In the genomic region with DNA sequence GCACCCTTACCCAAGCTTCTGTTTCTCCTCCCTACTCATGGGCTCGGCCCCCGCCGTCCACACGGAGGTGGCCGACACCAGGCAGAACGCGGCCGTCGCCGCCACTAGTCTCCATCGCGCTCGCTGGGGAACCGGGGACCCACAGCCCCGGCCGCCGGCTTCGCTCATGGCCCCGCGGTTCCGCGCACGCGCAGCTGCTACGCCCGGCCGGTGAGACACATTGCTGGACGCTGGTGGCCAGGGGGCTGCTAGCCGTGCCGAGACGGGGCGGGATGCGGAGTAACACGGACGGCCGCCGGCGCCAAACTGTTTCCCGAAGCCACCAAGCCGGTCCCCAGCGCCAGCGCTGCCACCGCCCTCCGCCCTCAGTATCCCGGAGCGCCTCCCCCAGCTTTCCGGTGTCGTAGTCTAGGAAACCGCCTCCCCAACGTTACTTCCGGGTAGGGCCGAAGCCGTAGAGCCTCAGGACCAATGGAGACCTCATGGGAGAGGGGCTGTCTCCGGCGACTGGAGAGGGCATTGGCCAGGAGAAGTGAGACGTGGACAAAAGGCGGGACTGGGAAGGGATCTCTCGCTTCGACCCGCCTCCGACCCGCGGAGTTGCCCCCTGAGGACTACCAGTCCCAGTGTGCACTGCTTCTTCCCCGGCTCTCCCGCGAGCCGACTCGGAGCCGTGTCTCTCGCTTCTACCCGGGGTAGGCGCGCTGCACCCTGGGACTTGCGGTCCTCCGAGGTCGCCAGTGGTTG, we compare ENCODE assay signal across 1 cellular context.
TF ChIP-seq lines count a peak whose summit lies in the region.

A gene with protein sequence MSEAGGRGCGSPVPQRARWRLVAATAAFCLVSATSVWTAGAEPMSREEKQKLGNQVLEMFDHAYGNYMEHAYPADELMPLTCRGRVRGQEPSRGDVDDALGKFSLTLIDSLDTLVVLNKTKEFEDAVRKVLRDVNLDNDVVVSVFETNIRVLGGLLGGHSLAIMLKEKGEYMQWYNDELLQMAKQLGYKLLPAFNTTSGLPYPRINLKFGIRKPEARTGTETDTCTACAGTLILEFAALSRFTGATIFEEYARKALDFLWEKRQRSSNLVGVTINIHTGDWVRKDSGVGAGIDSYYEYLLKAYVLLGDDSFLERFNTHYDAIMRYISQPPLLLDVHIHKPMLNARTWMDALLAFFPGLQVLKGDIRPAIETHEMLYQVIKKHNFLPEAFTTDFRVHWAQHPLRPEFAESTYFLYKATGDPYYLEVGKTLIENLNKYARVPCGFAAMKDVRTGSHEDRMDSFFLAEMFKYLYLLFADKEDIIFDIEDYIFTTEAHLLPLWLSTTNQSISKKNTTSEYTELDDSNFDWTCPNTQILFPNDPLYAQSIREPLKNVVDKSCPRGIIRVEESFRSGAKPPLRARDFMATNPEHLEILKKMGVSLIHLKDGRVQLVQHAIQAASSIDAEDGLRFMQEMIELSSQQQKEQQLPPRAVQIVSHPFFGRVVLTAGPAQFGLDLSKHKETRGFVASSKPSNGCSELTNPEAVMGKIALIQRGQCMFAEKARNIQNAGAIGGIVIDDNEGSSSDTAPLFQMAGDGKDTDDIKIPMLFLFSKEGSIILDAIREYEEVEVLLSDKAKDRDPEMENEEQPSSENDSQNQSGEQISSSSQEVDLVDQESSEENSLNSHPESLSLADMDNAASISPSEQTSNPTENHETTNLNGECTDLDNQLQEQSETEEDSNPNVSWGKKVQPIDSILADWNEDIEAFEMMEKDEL (minus strand): TSS at position 380 of the 747 bp plus-strand sequence. CDS start 212 bp downstream, at position 168.

TF ChIP-seq in HepG2, 621 proteins besides CTCF, POLR2A, EP300 and RAD21 (continued from another document and continues in another):
- TF ChIP-seq, protein P1, sequence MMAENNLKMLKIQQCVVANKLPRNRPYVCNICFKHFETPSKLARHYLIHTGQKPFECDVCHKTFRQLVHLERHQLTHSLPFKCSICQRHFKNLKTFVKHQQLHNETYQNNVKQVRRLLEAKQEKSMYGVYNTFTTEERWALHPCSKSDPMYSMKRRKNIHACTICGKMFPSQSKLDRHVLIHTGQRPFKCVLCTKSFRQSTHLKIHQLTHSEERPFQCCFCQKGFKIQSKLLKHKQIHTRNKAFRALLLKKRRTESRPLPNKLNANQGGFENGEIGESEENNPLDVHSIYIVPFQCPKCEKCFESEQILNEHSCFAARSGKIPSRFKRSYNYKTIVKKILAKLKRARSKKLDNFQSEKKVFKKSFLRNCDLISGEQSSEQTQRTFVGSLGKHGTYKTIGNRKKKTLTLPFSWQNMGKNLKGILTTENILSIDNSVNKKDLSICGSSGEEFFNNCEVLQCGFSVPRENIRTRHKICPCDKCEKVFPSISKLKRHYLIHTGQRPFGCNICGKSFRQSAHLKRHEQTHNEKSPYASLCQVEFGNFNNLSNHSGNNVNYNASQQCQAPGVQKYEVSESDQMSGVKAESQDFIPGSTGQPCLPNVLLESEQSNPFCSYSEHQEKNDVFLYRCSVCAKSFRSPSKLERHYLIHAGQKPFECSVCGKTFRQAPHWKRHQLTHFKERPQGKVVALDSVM (CRISPR knock-in tag; IDR thresholded peaks at IDR 0.05): no peak
- TF ChIP-seq, protein P2, sequence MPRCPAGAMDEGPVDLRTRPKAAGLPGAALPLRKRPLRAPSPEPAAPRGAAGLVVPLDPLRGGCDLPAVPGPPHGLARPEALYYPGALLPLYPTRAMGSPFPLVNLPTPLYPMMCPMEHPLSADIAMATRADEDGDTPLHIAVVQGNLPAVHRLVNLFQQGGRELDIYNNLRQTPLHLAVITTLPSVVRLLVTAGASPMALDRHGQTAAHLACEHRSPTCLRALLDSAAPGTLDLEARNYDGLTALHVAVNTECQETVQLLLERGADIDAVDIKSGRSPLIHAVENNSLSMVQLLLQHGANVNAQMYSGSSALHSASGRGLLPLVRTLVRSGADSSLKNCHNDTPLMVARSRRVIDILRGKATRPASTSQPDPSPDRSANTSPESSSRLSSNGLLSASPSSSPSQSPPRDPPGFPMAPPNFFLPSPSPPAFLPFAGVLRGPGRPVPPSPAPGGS (CRISPR knock-in tag; IDR thresholded peaks at IDR 0.05): no peak
- TF ChIP-seq TARDBP (CRISPR knock-in tag; IDR thresholded peaks at IDR 0.05) (no peak; the same call in 1 of the 2 replicates), SIN3A (IDR thresholded peaks at IDR 0.05; ENCODE audit: borderline replicate concordance, low read depth, low read length) (peak; percentile 57; the same call in 1 of the 2 replicates), TEAD3 (CRISPR knock-in tag; optimal IDR thresholded peaks at IDR 0.05; ENCODE audit: borderline replicate concordance) (peak; percentile 27), THYN1 (CRISPR knock-in tag; IDR thresholded peaks at IDR 0.05; ENCODE audit: borderline replicate concordance, low read depth) (no peak), ELF1 (CRISPR knock-in tag; IDR thresholded peaks at IDR 0.05) (peak; percentile 99), MTF2 (CRISPR knock-in tag; IDR thresholded peaks at IDR 0.05; ENCODE audit: borderline replicate concordance) (no peak), ZSCAN29 (CRISPR knock-in tag; conservative IDR thresholded peaks at IDR 0.05) (no peak), ZBTB38 (CRISPR knock-in tag; IDR thresholded peaks at IDR 0.05) (peak; percentile 30; the same call in 1 of the 2 replicates), SNAI1 (CRISPR knock-in tag; IDR thresholded peaks at IDR 0.05; ENCODE audit: borderline replicate concordance) (no peak), PHF5A (CRISPR knock-in tag; IDR thresholded peaks at IDR 0.05; ENCODE audit: low read depth, unreplicated experiment) (no peak), ZNF883 (CRISPR knock-in tag; IDR thresholded peaks at IDR 0.05; ENCODE audit: not compliant biosample characterization) (peak; percentile 55), ZNF263 (CRISPR knock-in tag; IDR thresholded peaks at IDR 0.05) (no peak), ZNF329 (CRISPR knock-in tag; IDR thresholded peaks at IDR 0.05; ENCODE audit: low read depth) (no peak)
- TF ChIP-seq, protein P3, sequence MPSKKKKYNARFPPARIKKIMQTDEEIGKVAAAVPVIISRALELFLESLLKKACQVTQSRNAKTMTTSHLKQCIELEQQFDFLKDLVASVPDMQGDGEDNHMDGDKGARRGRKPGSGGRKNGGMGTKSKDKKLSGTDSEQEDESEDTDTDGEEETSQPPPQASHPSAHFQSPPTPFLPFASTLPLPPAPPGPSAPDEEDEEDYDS (CRISPR knock-in tag; IDR thresholded peaks at IDR 0.05): peak; percentile 58
- TF ChIP-seq, protein P4, sequence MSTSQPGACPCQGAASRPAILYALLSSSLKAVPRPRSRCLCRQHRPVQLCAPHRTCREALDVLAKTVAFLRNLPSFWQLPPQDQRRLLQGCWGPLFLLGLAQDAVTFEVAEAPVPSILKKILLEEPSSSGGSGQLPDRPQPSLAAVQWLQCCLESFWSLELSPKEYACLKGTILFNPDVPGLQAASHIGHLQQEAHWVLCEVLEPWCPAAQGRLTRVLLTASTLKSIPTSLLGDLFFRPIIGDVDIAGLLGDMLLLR (CRISPR knock-in tag; IDR thresholded peaks at IDR 0.05): 0 out of 2 replicates have a peak, but pooled peaks have one; percentile 33
- TF ChIP-seq, protein P5, sequence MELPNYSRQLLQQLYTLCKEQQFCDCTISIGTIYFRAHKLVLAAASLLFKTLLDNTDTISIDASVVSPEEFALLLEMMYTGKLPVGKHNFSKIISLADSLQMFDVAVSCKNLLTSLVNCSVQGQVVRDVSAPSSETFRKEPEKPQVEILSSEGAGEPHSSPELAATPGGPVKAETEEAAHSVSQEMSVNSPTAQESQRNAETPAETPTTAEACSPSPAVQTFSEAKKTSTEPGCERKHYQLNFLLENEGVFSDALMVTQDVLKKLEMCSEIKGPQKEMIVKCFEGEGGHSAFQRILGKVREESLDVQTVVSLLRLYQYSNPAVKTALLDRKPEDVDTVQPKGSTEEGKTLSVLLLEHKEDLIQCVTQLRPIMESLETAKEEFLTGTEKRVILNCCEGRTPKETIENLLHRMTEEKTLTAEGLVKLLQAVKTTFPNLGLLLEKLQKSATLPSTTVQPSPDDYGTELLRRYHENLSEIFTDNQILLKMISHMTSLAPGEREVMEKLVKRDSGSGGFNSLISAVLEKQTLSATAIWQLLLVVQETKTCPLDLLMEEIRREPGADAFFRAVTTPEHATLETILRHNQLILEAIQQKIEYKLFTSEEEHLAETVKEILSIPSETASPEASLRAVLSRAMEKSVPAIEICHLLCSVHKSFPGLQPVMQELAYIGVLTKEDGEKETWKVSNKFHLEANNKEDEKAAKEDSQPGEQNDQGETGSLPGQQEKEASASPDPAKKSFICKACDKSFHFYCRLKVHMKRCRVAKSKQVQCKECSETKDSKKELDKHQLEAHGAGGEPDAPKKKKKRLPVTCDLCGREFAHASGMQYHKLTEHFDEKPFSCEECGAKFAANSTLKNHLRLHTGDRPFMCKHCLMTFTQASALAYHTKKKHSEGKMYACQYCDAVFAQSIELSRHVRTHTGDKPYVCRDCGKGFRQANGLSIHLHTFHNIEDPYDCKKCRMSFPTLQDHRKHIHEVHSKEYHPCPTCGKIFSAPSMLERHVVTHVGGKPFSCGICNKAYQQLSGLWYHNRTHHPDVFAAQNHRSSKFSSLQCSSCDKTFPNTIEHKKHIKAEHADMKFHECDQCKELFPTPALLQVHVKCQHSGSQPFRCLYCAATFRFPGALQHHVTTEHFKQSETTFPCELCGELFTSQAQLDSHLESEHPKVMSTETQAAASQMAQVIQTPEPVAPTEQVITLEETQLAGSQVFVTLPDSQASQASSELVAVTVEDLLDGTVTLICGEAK (IDR thresholded peaks at IDR 0.05): peak; percentile 44; the same call in 1 of the 2 replicates
- TF ChIP-seq, protein P5 (CRISPR knock-in tag; IDR thresholded peaks at IDR 0.05): no peak; the same call in 1 of the 2 replicates
- TF ChIP-seq, protein P6, sequence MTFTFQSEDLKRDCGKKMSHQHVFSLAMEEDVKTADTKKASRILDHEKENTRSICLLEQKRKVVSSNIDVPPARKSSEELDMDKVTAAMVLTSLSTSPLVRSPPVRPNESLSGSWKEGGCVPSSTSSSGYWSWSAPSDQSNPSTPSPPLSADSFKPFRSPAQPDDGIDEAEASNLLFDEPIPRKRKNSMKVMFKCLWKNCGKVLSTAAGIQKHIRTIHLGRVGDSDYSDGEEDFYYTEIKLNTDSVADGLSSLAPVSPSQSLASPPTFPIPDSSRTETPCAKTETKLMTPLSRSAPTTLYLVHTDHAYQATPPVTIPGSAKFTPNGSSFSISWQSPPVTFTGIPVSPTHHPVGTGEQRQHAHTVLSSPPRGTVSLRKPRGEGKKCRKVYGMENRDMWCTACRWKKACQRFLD (CRISPR knock-in tag; IDR thresholded peaks at IDR 0.05; ENCODE audit: borderline replicate concordance): no peak
- TF ChIP-seq, protein P7, sequence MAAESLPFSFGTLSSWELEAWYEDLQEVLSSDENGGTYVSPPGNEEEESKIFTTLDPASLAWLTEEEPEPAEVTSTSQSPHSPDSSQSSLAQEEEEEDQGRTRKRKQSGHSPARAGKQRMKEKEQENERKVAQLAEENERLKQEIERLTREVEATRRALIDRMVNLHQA (CRISPR knock-in tag; IDR thresholded peaks at IDR 0.05): no peak
- TF ChIP-seq, protein P8, sequence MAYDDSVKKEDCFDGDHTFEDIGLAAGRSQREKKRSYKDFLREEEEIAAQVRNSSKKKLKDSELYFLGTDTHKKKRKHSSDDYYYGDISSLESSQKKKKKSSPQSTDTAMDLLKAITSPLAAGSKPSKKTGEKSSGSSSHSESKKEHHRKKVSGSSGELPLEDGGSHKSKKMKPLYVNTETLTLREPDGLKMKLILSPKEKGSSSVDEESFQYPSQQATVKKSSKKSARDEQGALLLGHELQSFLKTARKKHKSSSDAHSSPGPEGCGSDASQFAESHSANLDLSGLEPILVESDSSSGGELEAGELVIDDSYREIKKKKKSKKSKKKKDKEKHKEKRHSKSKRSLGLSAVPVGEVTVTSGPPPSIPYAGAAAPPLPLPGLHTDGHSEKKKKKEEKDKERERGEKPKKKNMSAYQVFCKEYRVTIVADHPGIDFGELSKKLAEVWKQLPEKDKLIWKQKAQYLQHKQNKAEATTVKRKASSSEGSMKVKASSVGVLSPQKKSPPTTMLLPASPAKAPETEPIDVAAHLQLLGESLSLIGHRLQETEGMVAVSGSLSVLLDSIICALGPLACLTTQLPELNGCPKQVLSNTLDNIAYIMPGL (CRISPR knock-in tag; IDR thresholded peaks at IDR 0.05; ENCODE audit: borderline replicate concordance in 1 of 2, low read depth in 1 of 2): peak in 1 of 2 experiments; percentile 56; a peak in 2 of 4 replicates
- TF ChIP-seq, protein P9, sequence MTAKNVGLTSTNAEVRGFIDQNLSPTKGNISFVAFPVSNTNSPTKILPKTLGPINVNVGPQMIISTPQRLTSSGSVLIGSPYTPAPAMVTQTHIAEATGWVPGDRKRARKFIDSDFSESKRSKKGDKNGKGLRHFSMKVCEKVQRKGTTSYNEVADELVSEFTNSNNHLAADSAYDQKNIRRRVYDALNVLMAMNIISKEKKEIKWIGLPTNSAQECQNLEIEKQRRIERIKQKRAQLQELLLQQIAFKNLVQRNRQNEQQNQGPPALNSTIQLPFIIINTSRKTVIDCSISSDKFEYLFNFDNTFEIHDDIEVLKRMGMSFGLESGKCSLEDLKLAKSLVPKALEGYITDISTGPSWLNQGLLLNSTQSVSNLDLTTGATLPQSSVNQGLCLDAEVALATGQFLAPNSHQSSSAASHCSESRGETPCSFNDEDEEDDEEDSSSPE (CRISPR knock-in tag; IDR thresholded peaks at IDR 0.05): peak; percentile 24; the same call in 1 of the 2 replicates
